8 cellular contexts compared by ENCODE assay signal in the genomic region with DNA sequence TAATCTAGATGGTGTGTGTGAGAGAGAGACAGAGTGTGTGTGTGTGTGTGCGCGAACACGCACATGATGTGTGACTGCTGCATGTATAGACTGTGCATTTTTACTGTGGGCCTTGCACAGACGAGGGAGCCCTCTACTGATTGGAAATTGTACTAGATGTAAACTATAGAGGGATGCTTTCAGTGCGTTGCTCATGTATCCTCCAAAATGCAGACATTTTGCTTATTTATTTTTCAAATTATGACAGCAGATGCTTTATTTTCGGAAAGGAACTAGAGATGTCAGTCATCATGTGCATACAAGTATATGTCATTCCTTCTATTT.
DNase-seq lines count a peak whose midpoint lies in the region; ATAC-seq, FAIRE-seq and TF ChIP-seq lines count a peak whose summit lies in the region.

No MANE protein-coding gene starts in this region.

- DNase-seq in A172 (ENCODE audit: low spot score) (peak; percentile 4), GM13976 (ENCODE audit: low spot score) (peak; percentile 14), IMR-90 (peak; percentile 18), SK-MEL-5 (ENCODE audit: low read depth, low spot score) (peak; percentile 46), foreskin fibroblast (peak in 1 of 2 donors; percentile 45), small intestine (peak; percentile 2)

- H3K56ac ChIP-seq in IMR-90 (ENCODE audit: extremely low read depth, insufficient read depth, low read length): no peak overlapping the region

- no peaks in the 10 kb centered on the region for H3K4me1 ChIP-seq in IMR-90 (ENCODE audit: control insufficient read depth, insufficient read depth, low read length)
- no peaks in the 10 kb centered on the region for H3K4me1 ChIP-seq in small intestine (ENCODE audit: control insufficient read depth in 2 of 2, insufficient read depth in 1 of 2, low read depth in 1 of 2, low read length in 1 of 2)

- no TSS peak for BruUV-seq in IMR-90 (replicated peaks; lab: Mats Ljungman, UMichigan)

- peak; percentile 44 for TF ChIP-seq RAD21 in IMR-90 (IDR thresholded peaks at IDR 0.05; ENCODE audit: low read length)

- TF ChIP-seq CTCF in GM13976 (IDR thresholded peaks at IDR 0.05; ENCODE audit: borderline replicate concordance, control extremely low read depth, extremely low read depth, insufficient read depth, missing control alignments) (no peak), IMR-90 (conservative IDR thresholded peaks at IDR 0.05; ENCODE audit: low read depth, low read length) (peak; percentile 36), foreskin fibroblast (IDR thresholded peaks at IDR 0.05; ENCODE audit: low read depth, low read length) (peak; percentile 46)

- CTCF ChIA-PET in IMR-90 (lab: Yijun Ruan, JAX): no interaction called here

- H3K9me1 ChIP-seq in IMR-90 (ENCODE audit: insufficient read depth, low read length): no peaks in the 10 kb centered on the region

- H2BK5ac ChIP-seq in IMR-90 (ENCODE audit: low read depth, low read length, poor library complexity, severe bottlenecking): no peak overlapping the region

- H3K23ac ChIP-seq in IMR-90 (ENCODE audit: low read depth, low read length): no peak overlapping the region

- no peaks in the 10 kb centered on the region for H4K20me1 ChIP-seq in IMR-90 (ENCODE audit: insufficient read depth, low read length)

- H2BK120ac ChIP-seq in IMR-90 (ENCODE audit: low read depth, low read length): no peak overlapping the region

- no peak overlapping the region for H4K8ac ChIP-seq in IMR-90 (ENCODE audit: low read depth in 2 of 2, low read length in 2 of 2)

- H3K9ac ChIP-seq in IMR-90 (ENCODE audit: low read depth, low read length): no peak overlapping the region

- H3K27me3 ChIP-seq in IMR-90 (ENCODE audit: control insufficient read depth, insufficient read depth, low read length): no peaks in the 10 kb centered on the region
- no peaks in the 10 kb centered on the region for H3K27me3 ChIP-seq in small intestine (ENCODE audit: control insufficient read depth in 2 of 2, insufficient read depth in 2 of 2, low read length in 2 of 2)

- no peak for FAIRE-seq in small intestine (lab: Jason Lieb, UNC)

- 67% methylated on average over 3 of the region's 6 CpGs; no CpG with 5 or more reads in 1 of the 2 experiments for WGBS in IMR-90 (ENCODE audit: extremely low coverage in 2 of 2, insufficient read length in 1 of 2), 2 experiments
- WGBS in small intestine, 3 donors: 38 to 49% (median 38%) methylated on average over 6 of the region's 6 CpGs

- intact Hi-C loops in IMR-90 (cut with micrococcal nuclease): loop anchor here (1.0 to 10.0 kb wide), 3 partner anchors 534 to 628 kb away; no protein-coding TSS in a partner anchor

- no peak for TF ChIP-seq POLR2A in IMR-90 (IDR thresholded peaks at IDR 0.05; ENCODE audit: low read depth, low read length)

- H3K4ac ChIP-seq in IMR-90 (ENCODE audit: low read depth, low read length): no peak overlapping the region

- no peak overlapping the region for H4K5ac ChIP-seq in IMR-90 (ENCODE audit: low read depth, low read length)

- H3K9me3 ChIP-seq in IMR-90 (ENCODE audit: control insufficient read depth, insufficient read depth, low read length) (no peaks in the 10 kb centered on the region), small intestine (ENCODE audit: control insufficient read depth, low read depth) (no peaks in the 10 kb centered on the region)

- H3K36me3 ChIP-seq in IMR-90 (ENCODE audit: control insufficient read depth, insufficient read depth, low read length) (no peaks in the 10 kb centered on the region), small intestine (ENCODE audit: control insufficient read depth in 2 of 2, insufficient read depth in 2 of 2, low read length in 2 of 2) (no peaks in the 10 kb centered on the region)

- H3K27ac ChIP-seq in IMR-90 (ENCODE audit: insufficient read depth, low read length) (no peak overlapping the region), small intestine (ENCODE audit: low read depth in 1 of 2, low read length in 1 of 2) (no peak overlapping the region)

- H4K91ac ChIP-seq in IMR-90 (ENCODE audit: insufficient read depth, low read depth, low read length): no peak overlapping the region

- no peaks in the 10 kb centered on the region for H3K79me1 ChIP-seq in IMR-90 (ENCODE audit: low read depth in 1 of 2, low read length in 2 of 2)

- dilution Hi-C loops in IMR-90 (cut with HindIII; ENCODE audit: low sequenced_read_pairs, unreplicated experiment): no loop called here

- POLR2A ChIA-PET in IMR-90 (lab: Charles Lee; ENCODE audit: unreplicated experiment): no interaction called here

- no peak overlapping the region for H2AFZ ChIP-seq in IMR-90 (replicated peaks; ENCODE audit: low read length, poor library complexity)

- H3K18ac ChIP-seq in IMR-90 (ENCODE audit: low read depth, low read length): no peak overlapping the region

- H3K14ac ChIP-seq in IMR-90 (replicated peaks; ENCODE audit: low read depth, low read length): no peak overlapping the region

- no peak overlapping the region for H2AK5ac ChIP-seq in IMR-90 (ENCODE audit: low read depth, low read length)

- H3K4me3 ChIP-seq in IMR-90 (ENCODE audit: insufficient read depth, low read depth, low read length): no peak overlapping the region
- no peak overlapping the region for H3K4me3 ChIP-seq in foreskin fibroblast (ENCODE audit: low read depth in 1 of 2, low read length in 2 of 2)
- no peak overlapping the region for H3K4me3 ChIP-seq in small intestine (ENCODE audit: low read depth in 1 of 2, low read length in 2 of 2)

- in situ Hi-C loops in GM13976 (cut with MboI; ENCODE audit: low sequenced_read_pairs, unreplicated experiment) (no loop called here), IMR-90 (cut with MboI; ENCODE audit: low sequenced_read_pairs) (no loop called here), SK-MEL-5 (cut with HindIII; ENCODE audit: low pct_unique_long_range_greater_than_20kb, low sequenced_read_pairs) (no loop called here)

- H2BK20ac ChIP-seq in IMR-90 (ENCODE audit: low read depth, low read length): no peak overlapping the region

- no peak overlapping the region for H3K4me2 ChIP-seq in IMR-90 (ENCODE audit: low read depth, low read length)

- ATAC-seq in IMR-90 (ENCODE audit: low read depth): peak; percentile 84
- no peak for ATAC-seq in GM21786 (IDR thresholded peaks at IDR 0.05; ENCODE audit: unreplicated experiment)
- no peak for ATAC-seq in HG03097 (IDR thresholded peaks at IDR 0.05; ENCODE audit: low FRiP score, unreplicated experiment)

- H2BK15ac ChIP-seq in IMR-90 (ENCODE audit: low read depth, low read length): no peak overlapping the region

- no peak overlapping the region for H2AK9ac ChIP-seq in IMR-90 (replicated peaks; ENCODE audit: low read depth, low read length, poor library complexity)

TF ChIP-seq in IMR-90, 13 proteins besides CTCF, POLR2A, EP300 and RAD21:
- TF ChIP-seq MAZ (IDR thresholded peaks at IDR 0.05; ENCODE audit: borderline replicate concordance, low read depth, low read length) (no peak), BHLHE40 (IDR thresholded peaks at IDR 0.05; ENCODE audit: low read depth, low read length) (no peak), FOS (IDR thresholded peaks at IDR 0.05; ENCODE audit: low read depth, low read length) (no peak), NFE2L2 (IDR thresholded peaks at IDR 0.05; ENCODE audit: low read depth, low read length) (no peak), RFX5 (IDR thresholded peaks at IDR 0.05; ENCODE audit: low read depth, low read length) (no peak), CHD1 (IDR thresholded peaks at IDR 0.05; ENCODE audit: low read depth, low read length) (no peak)
- TF ChIP-seq, protein P1, sequence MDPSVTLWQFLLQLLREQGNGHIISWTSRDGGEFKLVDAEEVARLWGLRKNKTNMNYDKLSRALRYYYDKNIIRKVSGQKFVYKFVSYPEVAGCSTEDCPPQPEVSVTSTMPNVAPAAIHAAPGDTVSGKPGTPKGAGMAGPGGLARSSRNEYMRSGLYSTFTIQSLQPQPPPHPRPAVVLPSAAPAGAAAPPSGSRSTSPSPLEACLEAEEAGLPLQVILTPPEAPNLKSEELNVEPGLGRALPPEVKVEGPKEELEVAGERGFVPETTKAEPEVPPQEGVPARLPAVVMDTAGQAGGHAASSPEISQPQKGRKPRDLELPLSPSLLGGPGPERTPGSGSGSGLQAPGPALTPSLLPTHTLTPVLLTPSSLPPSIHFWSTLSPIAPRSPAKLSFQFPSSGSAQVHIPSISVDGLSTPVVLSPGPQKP (IDR thresholded peaks at IDR 0.05; ENCODE audit: borderline replicate concordance, low read depth, low read length): no peak
